21 cellular contexts compared by ENCODE assay signal in the genomic region with DNA sequence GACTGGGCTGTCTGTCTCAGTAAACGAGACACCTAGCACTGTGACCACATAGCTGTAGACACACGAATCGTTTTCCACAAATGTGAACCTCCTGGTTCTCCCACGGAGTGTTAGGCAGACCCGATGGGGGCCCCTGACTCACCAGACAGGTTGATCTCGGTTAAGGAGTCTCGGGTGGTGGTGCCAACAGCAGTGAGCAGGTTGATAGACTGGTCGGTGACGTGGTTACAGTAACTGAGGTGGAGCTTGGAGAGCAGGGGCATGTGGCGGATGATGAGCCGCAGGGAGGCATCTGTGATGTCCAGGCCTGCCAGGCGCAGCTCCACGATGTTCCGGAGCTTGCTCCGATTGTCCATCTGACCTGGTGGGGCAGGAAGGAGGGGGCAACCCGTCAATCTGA. TPM values are rescaled to one million over a fixed set of nuclear protein-coding genes. Genes with fewer than 3 reads are reported as not detected.
DNase-seq lines count a peak whose midpoint lies in the region; ATAC-seq, FAIRE-seq and TF ChIP-seq lines count a peak whose summit lies in the region.
"Had no signal": no experiment of that assay in that cellular context is flagged by ENCODE, and none has a peak within 500 bp of the region (broad histone marks: within the 10 kb centered on the region; RNA-seq: fewer than 3 reads in every experiment).

No MANE protein-coding gene starts in this region.

- CTCF ChIA-PET in activated CD4-positive, alpha-beta memory T cell treated with anti-CD3 and anti-CD28 coated beads for 36 hours (lab: Charles Lee): no interaction called here
- CTCF ChIA-PET in activated CD4-positive, alpha-beta memory T cell treated with anti-CD3 and anti-CD28 coated beads, Interleukin-2, amount 10 ng/mL, durations not matched to agents 7 days and 5 days (lab: Charles Lee): interaction anchor here (0.7 kb wide), 1 partner anchor 39 kb away, joined by 3 read pairs; no protein-coding TSS in a partner anchor
- CTCF ChIA-PET in GM12878 (lab: Yijun Ruan, JAX): interaction anchor here (0.8 kb wide), 1 partner anchor 105 kb away, joined by 4 read pairs; no protein-coding TSS in a partner anchor

- in situ Hi-C loops in GM12878 (cut with MboI): loop anchor here (25.0 kb wide), 1 partner anchor 102 kb away; no protein-coding TSS in a partner anchor

- no peak for TF ChIP-seq EP300 in GM12878 (IDR thresholded peaks at IDR 0.05; ENCODE audit: borderline replicate concordance in 1 of 2, control insufficient read depth in 1 of 2, low read depth in 2 of 2, low read length in 2 of 2)

- no peak overlapping the region for H3K27ac ChIP-seq in GM12878 (ENCODE audit: control insufficient read depth, insufficient read depth)
- H3K27ac ChIP-seq in substantia nigra (ENCODE audit: low read depth, low read length, poor library complexity, severe bottlenecking): peak overlapping the region; percentile 65

- no peak overlapping the region for H3K9ac ChIP-seq in GM12878 (ENCODE audit: control insufficient read depth, insufficient read depth, low read length)

- peak; percentile 46; the same call in 1 of the 2 replicates for TF ChIP-seq POLR2A in GM12878 (IDR thresholded peaks at IDR 0.05; ENCODE audit: low read depth, low read length)

- SMC1A ChIA-PET in GM12878 (lab: Charles Lee; ENCODE audit: uncharacterized antibody, unreplicated experiment): interaction anchor here (0.8 kb wide), 1 partner anchor 108 kb away, joined by 3 read pairs; no protein-coding TSS in a partner anchor

- H3K36me3 Mint-ChIP-seq in activated CD4-positive, alpha-beta memory T cell treated with anti-CD3 and anti-CD28 coated beads for 36 hours: peaks cover 45% of the 10 kb centered on the region
- peaks cover 76% of the 10 kb centered on the region for H3K36me3 Mint-ChIP-seq in activated CD4-positive, alpha-beta memory T cell treated with anti-CD3 and anti-CD28 coated beads, Interleukin-2, amount 10 ng/mL, durations not matched to agents 7 days and 5 days (ENCODE audit: low read depth)

- no peak for ATAC-seq in GM12878
- peak; percentile 66 for ATAC-seq in esophagus mucosa
- ATAC-seq: Panc1 had no signal

- no TSS peak for BruUV-seq in GM12878 (replicated peaks; lab: Mats Ljungman, UMichigan)

- FAIRE-seq in GM12878 (lab: Jason Lieb, UNC): no peak
- FAIRE-seq: H1 had no signal

- no peaks in the 10 kb centered on the region for H3K27me3 Mint-ChIP-seq in activated CD4-positive, alpha-beta memory T cell treated with anti-CD3 and anti-CD28 coated beads for 36 hours
- H3K27me3 Mint-ChIP-seq in activated CD4-positive, alpha-beta memory T cell treated with anti-CD3 and anti-CD28 coated beads, Interleukin-2, amount 10 ng/mL, durations not matched to agents 7 days and 5 days: no peaks in the 10 kb centered on the region
- H3K27me3 Mint-ChIP-seq: CD4-positive, CD25-positive, alpha-beta regulatory T cell; IgD-negative memory B cell had no signal

- no peaks in the 10 kb centered on the region for H4K20me1 ChIP-seq in GM12878 (ENCODE audit: control insufficient read depth, insufficient read depth)

- 96% methylated on average over 16 of the region's 16 CpGs for WGBS in GM12878 (ENCODE audit: insufficient coverage, insufficient replicate concordance, low lambda C conversion rate, missing lambda C conversion rate)

- H3K4me3 ChIP-seq in GM12878: no peak overlapping the region
- no peak overlapping the region for H3K4me3 ChIP-seq in MG63

- H3K9me3 Mint-ChIP-seq in activated CD4-positive, alpha-beta memory T cell treated with anti-CD3 and anti-CD28 coated beads for 36 hours: peaks cover 10% of the 10 kb centered on the region
- H3K9me3 Mint-ChIP-seq in activated CD4-positive, alpha-beta memory T cell treated with anti-CD3 and anti-CD28 coated beads, Interleukin-2, amount 10 ng/mL, durations not matched to agents 7 days and 5 days: peaks cover 15% of the 10 kb centered on the region

- H3K4me1 ChIP-seq in GM12878 (ENCODE audit: control insufficient read depth, insufficient read depth, low read length): no peaks in the 10 kb centered on the region
- H3K4me1 ChIP-seq: BE2C had no signal

- peaks cover 2% of the 10 kb centered on the region for H3K4me1 Mint-ChIP-seq in activated CD4-positive, alpha-beta memory T cell treated with anti-CD3 and anti-CD28 coated beads for 36 hours (ENCODE audit: low read depth)
- peaks cover 2% of the 10 kb centered on the region for H3K4me1 Mint-ChIP-seq in activated CD4-positive, alpha-beta memory T cell treated with anti-CD3 and anti-CD28 coated beads, Interleukin-2, amount 10 ng/mL, durations not matched to agents 7 days and 5 days

- H3K36me3 ChIP-seq in GM12878 (ENCODE audit: control insufficient read depth in 2 of 2, insufficient read depth in 2 of 2, low read length in 1 of 2): peaks cover 41 to 55% of the 10 kb centered on the region in 2 experiments
- H3K36me3 ChIP-seq in MG63: peaks cover 43% of the 10 kb centered on the region

- H3K4me2 ChIP-seq in GM12878 (ENCODE audit: control insufficient read depth, insufficient read depth): no peak overlapping the region

- POLR2A ChIA-PET in activated CD4-positive, alpha-beta memory T cell treated with anti-CD3 and anti-CD28 coated beads for 36 hours (lab: Charles Lee): no interaction called here
- POLR2A ChIA-PET in activated CD4-positive, alpha-beta memory T cell treated with anti-CD3 and anti-CD28 coated beads, Interleukin-2, amount 10 ng/mL, durations not matched to agents 7 days and 5 days (lab: Charles Lee): interaction anchor here (1.0 to 1.5 kb wide), 2 partner anchors 11 to 39 kb away, joined by 3 read pairs; no protein-coding TSS in a partner anchor
- POLR2A ChIA-PET in GM12878 (lab: Charles Lee): no interaction called here

- TF ChIP-seq RAD21 in GM12878 (IDR thresholded peaks at IDR 0.05; ENCODE audit: insufficient read depth, low read depth, low read length): no peak

- RAD21 ChIA-PET in GM12878 (lab: Charles Lee; ENCODE audit: unreplicated experiment): no interaction called here

- no peak overlapping the region for H2AFZ ChIP-seq in GM12878 (ENCODE audit: control insufficient read depth, low read depth, low read length)

- H3K79me2 ChIP-seq in GM12878 (ENCODE audit: control insufficient read depth, insufficient read depth, low read length): no peaks in the 10 kb centered on the region; the same call in 1 of the 2 replicates

- intact Hi-C loops in activated CD4-positive, alpha-beta memory T cell treated with anti-CD3 and anti-CD28 coated beads for 36 hours (cut with micrococcal nuclease): no loop called here
- intact Hi-C loops in GM12878 (cut with micrococcal nuclease; ENCODE audit: unreplicated experiment): no loop called here

- H3K4me3 Mint-ChIP-seq in activated CD4-positive, alpha-beta memory T cell treated with anti-CD3 and anti-CD28 coated beads for 36 hours: no peak overlapping the region
- no peak overlapping the region for H3K4me3 Mint-ChIP-seq in activated CD4-positive, alpha-beta memory T cell treated with anti-CD3 and anti-CD28 coated beads, Interleukin-2, amount 10 ng/mL, durations not matched to agents 7 days and 5 days
- H3K4me3 Mint-ChIP-seq: IgD-negative memory B cell had no signal

- H3K9me3 ChIP-seq in GM12878 (replicated peaks; ENCODE audit: control insufficient read depth, insufficient read depth, low read length) (peaks cover 3% of the 10 kb centered on the region; the same call in 2 of the 3 replicates), MG63 (no peaks in the 10 kb centered on the region)
- H3K9me3 ChIP-seq: BE2C had no signal

- TF ChIP-seq CTCF in GM12878 (IDR thresholded peaks at IDR 0.05 in 2 of 3, conservative IDR thresholded peaks at IDR 0.05 in 1 of 3; ENCODE audit: control insufficient read depth in 2 of 3, extremely low read depth in 1 of 3, insufficient read depth in 1 of 3, low read depth in 3 of 3, low read length in 3 of 3): no peak

- no peak for DNase-seq in activated CD4-positive, alpha-beta memory T cell treated with anti-CD3 and anti-CD28 coated beads for 36 hours
- DNase-seq in activated CD4-positive, alpha-beta memory T cell treated with anti-CD3 and anti-CD28 coated beads, Interleukin-2, amount 10 ng/mL, durations not matched to agents 7 days and 5 days: no peak
- DNase-seq in GM12878 (ENCODE audit: low read depth, low spot score) (no peak), substantia nigra (lab: John Stamatoyannopoulos, UW) (no peak), SW 1271 (lab: John Stamatoyannopoulos, UW) (no peak), MG63 (no peak), D341Med (ENCODE audit: low spot score) (no peak)
- DNase-seq: BE2C; CD4-positive, CD25-positive, alpha-beta regulatory T cell; COR-L47; DMS153; Karpas-422; MM.1S; NCI-H1105; NCI-H2081; NCI-H446 treated with DMSO at 0.1 percent for 48 hours; NCI-H69 had no signal

- peak overlapping the region; percentile 44 for H3K27ac Mint-ChIP-seq in activated CD4-positive, alpha-beta memory T cell treated with anti-CD3 and anti-CD28 coated beads for 36 hours
- no peak overlapping the region for H3K27ac Mint-ChIP-seq in activated CD4-positive, alpha-beta memory T cell treated with anti-CD3 and anti-CD28 coated beads, Interleukin-2, amount 10 ng/mL, durations not matched to agents 7 days and 5 days

- H3K27me3 ChIP-seq in GM12878 (replicated peaks in 1 of 2; ENCODE audit: control insufficient read depth in 2 of 2, insufficient read depth in 2 of 2, low read length in 1 of 2) (no peaks in the 10 kb centered on the region), MG63 (no peaks in the 10 kb centered on the region)
- H3K27me3 ChIP-seq: BE2C had no signal

RNA-seq across cellular contexts. Expression of gene RNF34, which starts 39.8 kb away (rescaled TPM):
- total RNA-seq in activated CD4-positive, alpha-beta memory T cell treated with anti-CD3 and anti-CD28 coated beads for 36 hours: 10 to 100 TPM; 70.4 to 72.5 TPM
- total RNA-seq in activated CD4-positive, alpha-beta memory T cell treated with anti-CD3 and anti-CD28 coated beads, Interleukin-2, amount 10 ng/mL, durations not matched to agents 7 days and 5 days: 10 to 100 TPM; 88.2 to 90.1 TPM
- 95.7 and 96.2 TPM in 2 replicates for total RNA-seq in GM12878 (2013; cell fraction: nucleolus; rRNA removed)
- total RNA-seq in GM12878 (2014; rRNA removed) (199 and 205 TPM in 2 replicates), GM12878 (2014; rRNA removed; fragmentation: Illumina TruSeq; extraction: Trizol) (93.8 and 101 TPM in 2 replicates), GM12878 (2021) (80.6 and 88.1 TPM in 2 replicates), esophagus mucosa (25.5 TPM)
- polyA plus RNA-seq in GM12878 (2011; ENCODE audit: low read depth): 63.1 TPM
- polyA plus RNA-seq in GM12878 (2011; rRNA removed) (36.3 and 63.6 TPM in 2 replicates), GM12878 (2014; fragmentation: Illumina TruSeq; extraction: Trizol) (86.2 and 108 TPM in 2 replicates), GM12878 (2014; fragmentation: Nextera tagmentation; extraction: Ambion mirVana) (100 to 1,000 TPM; 111 to 121 TPM), GM12878 (2014; rRNA removed) (119 and 162 TPM in 2 replicates), GM12878 (2016; fragmentation: Nextera tagmentation; extraction: Ambion mirVana) (100 to 1,000 TPM; 168 to 177 TPM)
- polyA plus RNA-seq in GM12878 (2011; cell fraction: cytosol; rRNA removed): 53.2 and 53.3 TPM in 2 replicates
- 120 and 125 TPM in 2 replicates for polyA plus RNA-seq in GM12878 (2011; cell fraction: nucleus; rRNA removed)
- 50.3 and 77.0 TPM in 2 replicates for polyA plus RNA-seq in GM12878 (2012)
- polyA minus RNA-seq in GM12878 (2011; rRNA and poly(A)+ RNA removed): 98.9 and 145 TPM in 2 replicates
- 25.1 and 33.7 TPM in 2 replicates for polyA minus RNA-seq in GM12878 (2011; cell fraction: cytosol; rRNA and poly(A)+ RNA removed)
- 36.1 and 82.3 TPM in 2 replicates for polyA minus RNA-seq in GM12878 (2011; cell fraction: nucleus; rRNA and poly(A)+ RNA removed)
- 17.9 and 27.7 TPM in 2 replicates for total RNA-seq in MG63 (2014; rRNA removed; shearing (Covaris generic); ENCODE audit: low replicate concordance)
